ENCODE assay signal across 8 cellular contexts in the genomic region with DNA sequence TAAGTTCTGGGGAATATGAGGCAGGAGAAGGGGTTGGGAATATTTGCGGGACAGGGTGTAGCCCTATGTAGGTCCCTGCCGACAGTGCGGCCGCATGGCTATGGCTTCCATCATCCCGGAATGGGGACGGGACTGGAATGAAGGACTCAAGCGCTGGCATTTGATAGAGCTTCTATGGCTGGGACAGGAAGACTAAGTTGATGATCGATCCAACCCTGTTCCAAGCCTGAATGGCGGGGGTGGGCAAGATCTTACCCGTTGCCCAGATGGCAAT. TPM values are rescaled to one million over a fixed set of nuclear protein-coding genes. Genes with fewer than 3 reads are reported as not detected.
DNase-seq lines count a peak whose midpoint lies in the region; ATAC-seq lines count a peak whose summit lies in the region.

No MANE protein-coding gene starts in this region.

- H3K27ac Mint-ChIP-seq in activated CD4-positive, alpha-beta T cell treated with anti-CD3 and anti-CD28 coated beads, Interleukin-2, amount 10 ng/mL, durations not matched to agents 24 days and 14 days = no peak overlapping the region
- no peak overlapping the region for H3K27ac Mint-ChIP-seq in activated CD4-positive, alpha-beta memory T cell treated with anti-CD3 and anti-CD28 coated beads for 36 hours

- H3K9ac ChIP-seq in iPS-15b (ENCODE audit: low read depth, low read length) = no peak overlapping the region
- no peak overlapping the region for H3K9ac ChIP-seq in stomach smooth muscle (ENCODE audit: low read length in 2 of 2)

- POLR2A ChIA-PET in activated CD4-positive, alpha-beta memory T cell treated with anti-CD3 and anti-CD28 coated beads for 36 hours (lab: Charles Lee) = interaction anchor here (0.7 to 2.5 kb wide), 5 partner anchors 9 to 193 kb away, joined by 3 to 9 read pairs (median 5); no protein-coding TSS in a partner anchor

- H3K36me3 ChIP-seq in iPS-15b (ENCODE audit: control insufficient read depth, insufficient read depth, low read length) = no peaks in the 10 kb centered on the region
- no peaks in the 10 kb centered on the region for H3K36me3 ChIP-seq in stomach smooth muscle (ENCODE audit: control insufficient read depth in 2 of 2, insufficient read depth in 2 of 2, low read length in 2 of 2)

- no peaks in the 10 kb centered on the region for H3K9me3 Mint-ChIP-seq in activated CD4-positive, alpha-beta T cell treated with anti-CD3 and anti-CD28 coated beads, Interleukin-2, amount 10 ng/mL, durations not matched to agents 24 days and 14 days
- H3K9me3 Mint-ChIP-seq in activated CD4-positive, alpha-beta memory T cell treated with anti-CD3 and anti-CD28 coated beads for 36 hours = no peaks in the 10 kb centered on the region

- H3K36me3 Mint-ChIP-seq in activated CD4-positive, alpha-beta T cell treated with anti-CD3 and anti-CD28 coated beads, Interleukin-2, amount 10 ng/mL, durations not matched to agents 24 days and 14 days (ENCODE audit: low read depth) = no peaks in the 10 kb centered on the region
- H3K36me3 Mint-ChIP-seq in activated CD4-positive, alpha-beta memory T cell treated with anti-CD3 and anti-CD28 coated beads for 36 hours = no peaks in the 10 kb centered on the region

- H3K27ac ChIP-seq in stomach smooth muscle (ENCODE audit: low read length) = no peak overlapping the region

- intact Hi-C loops in activated CD4-positive, alpha-beta T cell treated with anti-CD3 and anti-CD28 coated beads, Interleukin-2, amount 10 ng/mL, durations not matched to agents 24 days and 14 days (cut with micrococcal nuclease) = loop anchor here (1.0 to 10.0 kb wide), 5 partner anchors 26 to 176 kb away; a partner anchor contains a TSS
- intact Hi-C loops in activated CD4-positive, alpha-beta memory T cell treated with anti-CD3 and anti-CD28 coated beads for 36 hours (cut with micrococcal nuclease) = loop anchor here (1.0 to 5.0 kb wide), 6 partner anchors 26 to 194 kb away; a partner anchor contains a TSS

- H3K4me1 ChIP-seq in iPS-15b (ENCODE audit: control insufficient read depth, insufficient read depth, low read length) = peaks cover 18% of the 10 kb centered on the region
- H3K4me1 ChIP-seq in stomach smooth muscle (ENCODE audit: control insufficient read depth, insufficient read depth, low read length) = peaks cover 34% of the 10 kb centered on the region

- H3K4me3 Mint-ChIP-seq in activated CD4-positive, alpha-beta T cell treated with anti-CD3 and anti-CD28 coated beads, Interleukin-2, amount 10 ng/mL, durations not matched to agents 24 days and 14 days = peak overlapping the region; percentile 90
- H3K4me3 Mint-ChIP-seq in activated CD4-positive, alpha-beta memory T cell treated with anti-CD3 and anti-CD28 coated beads for 36 hours = peak overlapping the region; percentile 83

- CTCF ChIA-PET in activated CD4-positive, alpha-beta memory T cell treated with anti-CD3 and anti-CD28 coated beads for 36 hours (lab: Charles Lee) = interaction anchor here (0.7 to 9.5 kb wide), 39 partner anchors 9 to 424 kb away, joined by 3 to 302 read pairs (median 6); a partner anchor contains a TSS

- H3K27me3 ChIP-seq in iPS-15b (ENCODE audit: control insufficient read depth, insufficient read depth, low read length) = peaks cover 69% of the 10 kb centered on the region
- H3K27me3 ChIP-seq in stomach smooth muscle (ENCODE audit: control insufficient read depth in 1 of 2, insufficient read depth in 2 of 2, low read length in 2 of 2) = peaks cover 65 to 73% of the 10 kb centered on the region in 2 donors

- H3K27me3 Mint-ChIP-seq in activated CD4-positive, alpha-beta T cell treated with anti-CD3 and anti-CD28 coated beads, Interleukin-2, amount 10 ng/mL, durations not matched to agents 24 days and 14 days = peaks cover 55% of the 10 kb centered on the region
- peaks cover 27% of the 10 kb centered on the region for H3K27me3 Mint-ChIP-seq in activated CD4-positive, alpha-beta memory T cell treated with anti-CD3 and anti-CD28 coated beads for 36 hours

- no peaks in the 10 kb centered on the region for H3K9me3 ChIP-seq in iPS-15b (ENCODE audit: control insufficient read depth, insufficient read depth, low read length)
- H3K9me3 ChIP-seq in stomach smooth muscle (ENCODE audit: control insufficient read depth in 2 of 2, low read length in 2 of 2) = no peaks in the 10 kb centered on the region

- H3K4me1 Mint-ChIP-seq in activated CD4-positive, alpha-beta T cell treated with anti-CD3 and anti-CD28 coated beads, Interleukin-2, amount 10 ng/mL, durations not matched to agents 24 days and 14 days = peaks cover 24% of the 10 kb centered on the region
- H3K4me1 Mint-ChIP-seq in activated CD4-positive, alpha-beta memory T cell treated with anti-CD3 and anti-CD28 coated beads for 36 hours (ENCODE audit: low read depth) = peaks cover 28% of the 10 kb centered on the region

- H3K4me3 ChIP-seq in iPS-15b (ENCODE audit: low read depth, low read length) = peak overlapping the region; percentile 85
- H3K4me3 ChIP-seq in stomach smooth muscle (ENCODE audit: low read length in 2 of 2) = peak overlapping the region; percentile 20 to 66

- ATAC-seq in GM18867 (IDR thresholded peaks at IDR 0.05; ENCODE audit: unreplicated experiment) (no peak), GM18858 (IDR thresholded peaks at IDR 0.05; ENCODE audit: unreplicated experiment) (no peak)

- no peak for DNase-seq in activated CD4-positive, alpha-beta T cell treated with anti-CD3 and anti-CD28 coated beads, Interleukin-2, amount 10 ng/mL, durations not matched to agents 24 days and 14 days
- DNase-seq in activated CD4-positive, alpha-beta T cell treated with anti-CD3 and anti-CD28 coated beads, Interleukin-2, amount 50 U/mL, for 1 hour = no peak
- no peak for DNase-seq in activated CD4-positive, alpha-beta memory T cell treated with anti-CD3 and anti-CD28 coated beads for 36 hours
- DNase-seq in AG20443 (ENCODE audit: low spot score) = no peak

RNA-seq across cellular contexts. Expression of a gene that starts 47.1 kb away (rescaled TPM):
- total RNA-seq in activated CD4-positive, alpha-beta T cell treated with anti-CD3 and anti-CD28 coated beads, Interleukin-2, amount 10 ng/mL, durations not matched to agents 24 days and 14 days = 0.21 and 0.26 TPM in 2 replicates
- total RNA-seq in activated CD4-positive, alpha-beta memory T cell treated with anti-CD3 and anti-CD28 coated beads for 36 hours = 1 to 10 TPM in 1 of 2 experiments, under 1 TPM in 1; 0.92 to 1.6 TPM
